In the genomic region with DNA sequence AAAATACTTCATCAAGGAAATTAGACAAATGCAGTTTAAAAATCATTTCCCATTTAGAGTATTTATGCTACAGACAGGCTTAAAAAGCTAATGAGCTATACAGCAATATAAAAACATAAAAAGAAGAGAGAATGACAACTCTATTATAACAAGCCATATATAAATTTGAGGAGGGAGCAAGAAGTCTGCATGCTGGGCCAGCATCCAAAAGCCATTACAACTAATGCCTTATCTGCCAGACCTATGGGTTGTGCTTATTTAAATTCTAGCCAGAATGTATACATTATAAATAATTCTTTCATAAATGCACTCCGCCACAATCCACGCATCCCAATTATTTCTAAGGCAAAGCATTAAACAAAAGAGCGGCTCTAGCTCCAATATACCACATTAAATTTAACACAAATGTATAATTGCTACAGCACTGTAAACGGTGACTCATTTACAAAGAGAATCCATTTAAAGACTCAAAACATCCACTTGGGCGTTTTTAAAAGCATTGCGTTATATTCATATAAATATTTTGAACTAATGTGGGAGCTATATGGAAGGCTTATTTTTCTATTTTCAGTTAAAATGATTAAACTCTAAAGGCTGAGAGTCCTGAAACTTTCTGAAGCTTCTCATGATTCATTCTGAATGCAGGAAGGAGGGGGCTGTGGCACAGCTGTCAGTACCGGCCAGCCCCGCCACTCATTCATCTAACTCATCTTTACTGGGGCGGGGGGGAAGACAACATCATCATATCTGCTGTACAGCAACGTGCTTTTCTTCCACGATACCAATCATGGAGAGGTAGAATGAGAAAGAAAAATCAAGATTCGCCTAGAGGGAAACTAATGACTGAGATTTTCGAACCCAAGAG, we compare ENCODE assay signal across 17 cellular contexts. TPM values are rescaled to one million over a fixed set of nuclear protein-coding genes. Genes with fewer than 3 reads are reported as not detected.
A peak's percentile ranks its signal among the peaks of the same experiment; 100 is the strongest.
DNase-seq lines count a peak whose midpoint lies in the region; ATAC-seq, FAIRE-seq and TF ChIP-seq lines count a peak whose summit lies in the region.
"Had no signal": no experiment of that assay in that cellular context is flagged by ENCODE, and none has a peak within 500 bp of the region (broad histone marks: within the 10 kb centered on the region; RNA-seq: fewer than 3 reads in every experiment).

No MANE protein-coding gene starts in this region.

- H4K20me1 ChIP-seq in GM12878 (ENCODE audit: control insufficient read depth, insufficient read depth) = no peaks in the 10 kb centered on the region

- TF ChIP-seq RAD21 in GM12878 (IDR thresholded peaks at IDR 0.05; ENCODE audit: insufficient read depth, low read depth, low read length) = no peak

- H3K79me2 ChIP-seq in GM12878 (ENCODE audit: control insufficient read depth, insufficient read depth, low read length) = no peaks in the 10 kb centered on the region

- intact Hi-C loops in activated CD4-positive, alpha-beta T cell treated with anti-CD3 and anti-CD28 coated beads for 36 hours (cut with DNase I, micrococcal nuclease) = loop anchor here (1.0 kb wide), 3 partner anchors 34 to 117 kb away; a partner anchor contains a TSS
- intact Hi-C loops in GM12878 (cut with micrococcal nuclease; ENCODE audit: unreplicated experiment) = no loop called here

- H3K4me1 Mint-ChIP-seq in activated CD4-positive, alpha-beta T cell treated with anti-CD3 and anti-CD28 coated beads for 36 hours = peaks cover 39% of the 10 kb centered on the region
- H3K4me1 Mint-ChIP-seq in naive thymus-derived CD8-positive, alpha-beta T cell = peaks cover 15 to 31% (median 26%) of the 10 kb centered on the region in 4 donors

- H3K4me3 Mint-ChIP-seq in activated CD4-positive, alpha-beta T cell treated with anti-CD3 and anti-CD28 coated beads for 36 hours = no peak overlapping the region
- H3K4me3 Mint-ChIP-seq in naive thymus-derived CD8-positive, alpha-beta T cell = no peak overlapping the region
- H3K4me3 Mint-ChIP-seq: natural killer cell treated with Interleukin-12 subunit alpha and Interleukin-12 subunit beta and Interleukin-15 and Interleukin-18, amount 100 ng/mL, for 72 hours; T-cell had no signal

- no peaks in the 10 kb centered on the region for H3K27me3 ChIP-seq in GM12878 (replicated peaks in 1 of 2; ENCODE audit: control insufficient read depth in 2 of 2, insufficient read depth in 2 of 2, low read length in 1 of 2)
- H3K27me3 ChIP-seq: cardiac muscle cell, uterus had no signal

- RAD21 ChIA-PET in GM12878 (lab: Charles Lee; ENCODE audit: unreplicated experiment) = no interaction called here

- SMC1A ChIA-PET in GM12878 (lab: Charles Lee; ENCODE audit: uncharacterized antibody, unreplicated experiment) = no interaction called here

- DNase-seq in activated CD4-positive, alpha-beta T cell treated with anti-CD3 and anti-CD28 coated beads for 36 hours = peak; percentile 85
- DNase-seq in activated CD4-positive, alpha-beta T cell treated with anti-CD3 and anti-CD28 coated beads, Interleukin-2, amount 50 U/mL, for 1 hour = no peak
- peak; percentile 48 for DNase-seq in SK-N-MC (ENCODE audit: low read depth, low spot score)
- DNase-seq in GM12878 (ENCODE audit: low read depth, low spot score) = no peak
- peak; percentile 45 for DNase-seq in stimulated activated CD4-positive, alpha-beta T cell treated with anti-CD3 and anti-CD28 coated beads, Interleukin-4, amount 100 ng/mL, for 1 hour
- no peak for DNase-seq in EL
- no peak for DNase-seq in naive thymus-derived CD8-positive, alpha-beta T cell
- DNase-seq: Calu3, left cardiac atrium, NCI-H2107, right cardiac atrium, T-cell, uterus had no signal

- WGBS in GM12878 (ENCODE audit: insufficient coverage, insufficient replicate concordance, low lambda C conversion rate, missing lambda C conversion rate) = 23% methylated on average over 13 of the region's 13 CpGs

- H2AFZ ChIP-seq in GM12878 (ENCODE audit: control insufficient read depth, low read depth, low read length) = no peak overlapping the region

- peaks cover 3% of the 10 kb centered on the region for H3K9me3 Mint-ChIP-seq in activated CD4-positive, alpha-beta T cell treated with anti-CD3 and anti-CD28 coated beads for 36 hours (ENCODE audit: low read depth)
- H3K9me3 Mint-ChIP-seq in naive thymus-derived CD8-positive, alpha-beta T cell = no peaks in the 10 kb centered on the region
- H3K9me3 Mint-ChIP-seq: natural killer cell treated with Interleukin-12 subunit alpha and Interleukin-12 subunit beta and Interleukin-15 and Interleukin-18, amount 100 ng/mL, for 72 hours; T-cell had no signal

- no peak overlapping the region for H3K9ac ChIP-seq in SK-N-MC (ENCODE audit: insufficient read length)
- no peak overlapping the region for H3K9ac ChIP-seq in GM12878 (ENCODE audit: control insufficient read depth, insufficient read depth, low read length)

- in situ Hi-C loops in GM12878 (cut with MboI) = no loop called here

- TF ChIP-seq POLR2A in GM12878 (IDR thresholded peaks at IDR 0.05; ENCODE audit: low read depth, low read length) = no peak

- no TSS peak for BruUV-seq in GM12878 (replicated peaks; lab: Mats Ljungman, UMichigan)

- H3K27ac Mint-ChIP-seq in activated CD4-positive, alpha-beta T cell treated with anti-CD3 and anti-CD28 coated beads for 36 hours = peak overlapping the region; percentile 6
- no peak overlapping the region for H3K27ac Mint-ChIP-seq in naive thymus-derived CD8-positive, alpha-beta T cell
- H3K27ac Mint-ChIP-seq: natural killer cell treated with Interleukin-12 subunit alpha and Interleukin-12 subunit beta and Interleukin-15 and Interleukin-18, amount 100 ng/mL, for 72 hours; T-cell had no signal

- FAIRE-seq in GM12878 (lab: Jason Lieb, UNC) = no peak
- FAIRE-seq: A549 had no signal

- no peaks in the 10 kb centered on the region for H3K4me1 ChIP-seq in GM12878 (ENCODE audit: control insufficient read depth, insufficient read depth, low read length)
- H3K4me1 ChIP-seq: A549, uterus had no signal

- H3K36me3 Mint-ChIP-seq in activated CD4-positive, alpha-beta T cell treated with anti-CD3 and anti-CD28 coated beads for 36 hours (ENCODE audit: low read depth) = peaks cover 36% of the 10 kb centered on the region
- H3K36me3 Mint-ChIP-seq in naive thymus-derived CD8-positive, alpha-beta T cell = peaks cover 5 to 33% (median 22%) of the 10 kb centered on the region in 3 donors

- H3K4me3 ChIP-seq in SK-N-MC = peak overlapping the region; percentile 31; the same call in 1 of the 2 replicates
- no peak overlapping the region for H3K4me3 ChIP-seq in GM12878
- H3K4me3 ChIP-seq: A549, cardiac muscle cell, uterus had no signal

- CTCF ChIA-PET in activated CD4-positive, alpha-beta T cell treated with anti-CD3 and anti-CD28 coated beads for 36 hours (lab: Charles Lee) = interaction anchor here (0.7 to 2.1 kb wide), 6 partner anchors 12 to 380 kb away, joined by 3 to 7 read pairs (median 3); no protein-coding TSS in a partner anchor
- CTCF ChIA-PET in GM12878 (lab: Yijun Ruan, JAX) = interaction anchor here (0.6 to 1.5 kb wide), 2 partner anchors 35 to 434 kb away, joined by 3 read pairs; no protein-coding TSS in a partner anchor

- TF ChIP-seq EP300 in GM12878 (IDR thresholded peaks at IDR 0.05; ENCODE audit: borderline replicate concordance in 1 of 2, control insufficient read depth in 1 of 2, low read depth in 2 of 2, low read length in 2 of 2) = no peak

- no peaks in the 10 kb centered on the region for H3K27me3 Mint-ChIP-seq in activated CD4-positive, alpha-beta T cell treated with anti-CD3 and anti-CD28 coated beads for 36 hours
- no peaks in the 10 kb centered on the region for H3K27me3 Mint-ChIP-seq in naive thymus-derived CD8-positive, alpha-beta T cell
- H3K27me3 Mint-ChIP-seq: natural killer cell treated with Interleukin-12 subunit alpha and Interleukin-12 subunit beta and Interleukin-15 and Interleukin-18, amount 100 ng/mL, for 72 hours; T-cell had no signal

- H3K9me3 ChIP-seq in SK-N-MC (ENCODE audit: low read depth, low read length) = no peaks in the 10 kb centered on the region
- no peaks in the 10 kb centered on the region; the same call in 2 of the 3 replicates for H3K9me3 ChIP-seq in GM12878 (replicated peaks; ENCODE audit: control insufficient read depth, insufficient read depth, low read length)
- H3K9me3 ChIP-seq: uterus had no signal

- peaks cover 7% of the 10 kb centered on the region; the same call in 1 of the 2 replicates for H3K36me3 ChIP-seq in SK-N-MC (ENCODE audit: insufficient read depth, low read length)
- peaks cover 2 to 8% of the 10 kb centered on the region in 2 experiments for H3K36me3 ChIP-seq in GM12878 (ENCODE audit: control insufficient read depth in 2 of 2, insufficient read depth in 2 of 2, low read length in 1 of 2)
- H3K36me3 ChIP-seq: cardiac muscle cell, uterus had no signal

- TF ChIP-seq CTCF in GM12878 (IDR thresholded peaks at IDR 0.05 in 2 of 3, conservative IDR thresholded peaks at IDR 0.05 in 1 of 3; ENCODE audit: control insufficient read depth in 2 of 3, extremely low read depth in 1 of 3, insufficient read depth in 1 of 3, low read depth in 3 of 3, low read length in 3 of 3) = no peak

- peak overlapping the region; percentile 67 for H3K27ac ChIP-seq in SK-N-MC
- H3K27ac ChIP-seq in GM12878 (ENCODE audit: control insufficient read depth, insufficient read depth) = no peak overlapping the region
- H3K27ac ChIP-seq: A549, cardiac muscle cell, uterus had no signal

- POLR2A ChIA-PET in activated CD4-positive, alpha-beta T cell treated with anti-CD3 and anti-CD28 coated beads for 36 hours (lab: Charles Lee) = interaction anchor here (1.1 kb wide), 1 partner anchor 117 kb away, joined by 3 read pairs; a partner anchor contains a TSS
- POLR2A ChIA-PET in GM12878 (lab: Charles Lee) = no interaction called here
- POLR2A ChIA-PET in naive thymus-derived CD8-positive, alpha-beta T cell (lab: Charles Lee) = interaction anchor here (0.6 to 1.0 kb wide), 3 partner anchors 12 to 40 kb away, joined by 3 to 4 read pairs (median 3); no protein-coding TSS in a partner anchor

- H3K4me2 ChIP-seq in GM12878 (ENCODE audit: control insufficient read depth, insufficient read depth) = no peak overlapping the region
- H3K4me2 ChIP-seq: A549 had no signal

- ATAC-seq in activated CD4-positive, alpha-beta T cell treated with anti-CD3 and anti-CD28 coated beads for 36 hours = peak; percentile 98
- no peak for ATAC-seq in GM12878
- no peak for ATAC-seq in naive thymus-derived CD8-positive, alpha-beta T cell
- ATAC-seq in HG03571 (IDR thresholded peaks at IDR 0.05; ENCODE audit: unreplicated experiment) = no peak
- ATAC-seq: A549, left cardiac atrium, right cardiac atrium, T-cell had no signal

RNA-seq across cellular contexts. Expression of a gene that starts 37.7 kb away (rescaled TPM):
- 1 to 10 TPM; 9.3 TPM for total RNA-seq in activated CD4-positive, alpha-beta T cell treated with anti-CD3 and anti-CD28 coated beads for 36 hours
- total RNA-seq in GM12878 (2013; cell fraction: nucleolus; rRNA removed) = 18.0 and 18.5 TPM in 2 replicates
- total RNA-seq in GM12878 (2014; rRNA removed) = 9.6 and 9.8 TPM in 2 replicates
- 10.6 and 11.0 TPM in 2 replicates for total RNA-seq in GM12878 (2014; rRNA removed; fragmentation: Illumina TruSeq; extraction: Trizol)
- 10.1 and 10.2 TPM in 2 replicates for total RNA-seq in GM12878 (2021)
- 2.9 TPM for polyA plus RNA-seq in GM12878 (2011; ENCODE audit: low read depth)
- 11.7 and 15.7 TPM in 2 replicates for polyA plus RNA-seq in GM12878 (2011; rRNA removed)
- polyA plus RNA-seq in GM12878 (2011; cell fraction: cytosol; rRNA removed) = 4.7 and 4.8 TPM in 2 replicates
- polyA plus RNA-seq in GM12878 (2011; cell fraction: nucleus; rRNA removed) = 6.0 and 7.6 TPM in 2 replicates
- polyA plus RNA-seq in GM12878 (2012) = 4.5 and 4.9 TPM in 2 replicates
- 7.7 and 9.2 TPM in 2 replicates for polyA plus RNA-seq in GM12878 (2014; fragmentation: Illumina TruSeq; extraction: Trizol)
- polyA plus RNA-seq in GM12878 (2014; fragmentation: Nextera tagmentation; extraction: Ambion mirVana) = 1 to 10 TPM; 2.7 to 3.7 TPM
- polyA plus RNA-seq in GM12878 (2014; rRNA removed) = 7.9 TPM in 2 replicates
- polyA plus RNA-seq in GM12878 (2016; fragmentation: Nextera tagmentation; extraction: Ambion mirVana) = 10 to 100 TPM; 11.7 to 12.0 TPM
- 20.8 and 23.3 TPM in 2 replicates for polyA minus RNA-seq in GM12878 (2011; rRNA and poly(A)+ RNA removed)
- 4.5 and 5.2 TPM in 2 replicates for polyA minus RNA-seq in GM12878 (2011; cell fraction: cytosol; rRNA and poly(A)+ RNA removed)
- polyA minus RNA-seq in GM12878 (2011; cell fraction: nucleus; rRNA and poly(A)+ RNA removed) = 11.8 and 20.2 TPM in 2 replicates
- total RNA-seq in naive thymus-derived CD8-positive, alpha-beta T cell = 10 to 100 TPM; 22.4 to 23.3 TPM
- 10 to 100 TPM; 11.0 to 13.7 (median 12.3) TPM for polyA plus RNA-seq in naive thymus-derived CD8-positive, alpha-beta T cell

RNA-seq across cellular contexts. Expression of a gene that starts 43.4 kb away (rescaled TPM):
- total RNA-seq in activated CD4-positive, alpha-beta T cell treated with anti-CD3 and anti-CD28 coated beads for 36 hours = not detected
- total RNA-seq in GM12878 (2013; cell fraction: nucleolus; rRNA removed) = not detected in 2 replicates
- not detected in 2 replicates for total RNA-seq in GM12878 (2014; rRNA removed)
- total RNA-seq in GM12878 (2014; rRNA removed; fragmentation: Illumina TruSeq; extraction: Trizol) = not detected in 2 replicates
- not detected in 2 replicates for total RNA-seq in GM12878 (2021)
- not detected for polyA plus RNA-seq in GM12878 (2011; ENCODE audit: low read depth)
- not detected in 2 replicates for polyA plus RNA-seq in GM12878 (2011; rRNA removed)
- polyA plus RNA-seq in GM12878 (2011; cell fraction: cytosol; rRNA removed) = not detected in 2 replicates
- polyA plus RNA-seq in GM12878 (2011; cell fraction: nucleus; rRNA removed) = not detected in 2 replicates
- polyA plus RNA-seq in GM12878 (2012) = not detected in 2 replicates
- polyA plus RNA-seq in GM12878 (2014; fragmentation: Illumina TruSeq; extraction: Trizol) = not detected in 2 replicates
- not detected for polyA plus RNA-seq in GM12878 (2014; fragmentation: Nextera tagmentation; extraction: Ambion mirVana)
- not detected in 2 replicates for polyA plus RNA-seq in GM12878 (2014; rRNA removed)
- polyA plus RNA-seq in GM12878 (2016; fragmentation: Nextera tagmentation; extraction: Ambion mirVana) = not detected
- not detected in 2 replicates for polyA minus RNA-seq in GM12878 (2011; rRNA and poly(A)+ RNA removed)
- polyA minus RNA-seq in GM12878 (2011; cell fraction: cytosol; rRNA and poly(A)+ RNA removed) = not detected in 2 replicates
- polyA minus RNA-seq in GM12878 (2011; cell fraction: nucleus; rRNA and poly(A)+ RNA removed) = not detected in 2 replicates
- not detected for total RNA-seq in naive thymus-derived CD8-positive, alpha-beta T cell
- not detected for polyA plus RNA-seq in naive thymus-derived CD8-positive, alpha-beta T cell
- total RNA-seq: Calu3; cardiac muscle cell; left cardiac atrium; natural killer cell treated with Interleukin-12 subunit alpha and Interleukin-12 subunit beta and Interleukin-15 and Interleukin-18, amount 100 ng/mL, for 72 hours; right cardiac atrium; uterus had no signal
- polyA plus RNA-seq: A549, cardiac muscle cell, right cardiac atrium had no signal

Comparison
In these comparisons a context has a peak if more than half of its experiments do, and no peak if none do; other contexts are left out.
1. DNase-seq: peak in activated CD4-positive, alpha-beta T cell treated with anti-CD3 and anti-CD28 coated beads for 36 hours (single experiment), SK-N-MC (single experiment) and stimulated activated CD4-positive, alpha-beta T cell treated with anti-CD3 and anti-CD28 coated beads, Interleukin-4, amount 100 ng/mL, for 1 hour (single experiment); none in activated CD4-positive, alpha-beta T cell treated with anti-CD3 and anti-CD28 coated beads, Interleukin-2, amount 50 U/mL, for 1 hour (single experiment), GM12878 (single experiment), EL (single experiment) and naive thymus-derived CD8-positive, alpha-beta T cell (0 of 10).